In genomic region chr16:25095636-25096035, GRCh38 we compare ENCODE assay signal across 8 cellular contexts.
"Had no signal": no experiment of that assay in that cellular context is flagged by ENCODE, and none has a peak within 500 bp of the region (broad histone marks: within the 10 kb centered on the region; RNA-seq: fewer than 3 reads in every experiment).

No MANE protein-coding gene starts in this region.

- H3K4me3 ChIP-seq: GM23338, HAP-1, K562 had no signal

- H3K4me1 ChIP-seq: HAP-1 had no signal

- DNase-seq: HFFc6, KG1 had no signal

- H2AFZ ChIP-seq: GM23338 had no signal

- H3K4me1 Mint-ChIP-seq: GM23338 had no signal

- H3K9me3 Mint-ChIP-seq: GM23338, HFFc6 had no signal

- H3K9me3 ChIP-seq: HAP-1 had no signal

- H3K27ac Mint-ChIP-seq: GM23338, HFFc6 had no signal

- H3K4me3 Mint-ChIP-seq: GM23338, HFFc6 had no signal

- H3K4me2 ChIP-seq: GM23338 had no signal

- H3K27ac ChIP-seq: HL-60 had no signal

- ATAC-seq: GM23338, HCT116, HepG2, K562 had no signal

- H3K36me3 ChIP-seq: HAP-1 had no signal
